19 cellular contexts compared by ENCODE assay signal in genomic region chr1:226475112-226475511, GRCh38.
"Had no signal": no experiment of that assay in that cellular context is flagged by ENCODE, and none has a peak within 500 bp of the region (broad histone marks: within the 10 kb centered on the region; RNA-seq: fewer than 3 reads in every experiment).

No MANE protein-coding gene starts in this region.

- H3K4me1 ChIP-seq: body of pancreas, gastrocnemius medialis, left lung had no signal

- H3K27me3 ChIP-seq: body of pancreas, gastrocnemius medialis, left lung had no signal

- H3K9me3 ChIP-seq: body of pancreas, gastrocnemius medialis, heart right ventricle, left lung, mucosa of descending colon had no signal

- H3K36me3 ChIP-seq: gastrocnemius medialis, heart right ventricle, left lung, WERI-Rb-1 had no signal

- H3K4me3 ChIP-seq: body of pancreas, gastrocnemius medialis, heart right ventricle, left lung, mucosa of descending colon had no signal

- H3K4me3 Mint-ChIP-seq: activated CD4-positive, alpha-beta T cell treated with anti-CD3 and anti-CD28 coated beads for 36 hours; activated naive CD4-positive, alpha-beta T cell treated with anti-CD3 and anti-CD28 coated beads, Interleukin-2, amount 50 U/mL, for 24 hours; central memory CD8-positive, alpha-beta T cell; stimulated activated naive CD8-positive, alpha-beta T cell treated with anti-CD3 and anti-CD28 coated beads, Interleukin-15, amount 100 ng/mL, for 72 hours had no signal

- H3K27me3 Mint-ChIP-seq: stimulated activated naive CD8-positive, alpha-beta T cell treated with anti-CD3 and anti-CD28 coated beads, Interleukin-15, amount 100 ng/mL, for 72 hours had no signal

- H3K9me3 Mint-ChIP-seq: activated naive CD4-positive, alpha-beta T cell treated with anti-CD3 and anti-CD28 coated beads, Interleukin-2, amount 50 U/mL, for 24 hours; central memory CD8-positive, alpha-beta T cell; naive thymus-derived CD8-positive, alpha-beta T cell; stimulated activated naive CD8-positive, alpha-beta T cell treated with anti-CD3 and anti-CD28 coated beads, Interleukin-15, amount 100 ng/mL, for 72 hours had no signal

- DNase-seq: activated CD4-positive, alpha-beta T cell treated with anti-CD3 and anti-CD28 coated beads for 36 hours; activated T-cell treated with anti-CD3 and anti-CD28 coated beads for 4 hours; amniotic stem cell; body of pancreas; cortex of kidney; effector CD8-positive, alpha-beta T cell; gastrocnemius medialis; heart right ventricle; islet precursor cell; left lung; mucosa of descending colon; naive thymus-derived CD8-positive, alpha-beta T cell; posterior cingulate gyrus; stimulated activated CD4-positive, alpha-beta T cell treated with anti-CD3 and anti-CD28 coated beads, Interleukin-15, amount 100 ng/mL, for 24 hours; stimulated activated CD4-positive, alpha-beta T cell treated with anti-CD3 and anti-CD28 coated beads, Interleukin-4, amount 100 ng/mL, for 24 hours; stimulated activated naive CD8-positive, alpha-beta T cell treated with anti-CD3 and anti-CD28 coated beads, Interleukin-15, amount 100 ng/mL, for 72 hours had no signal

- H3K36me3 Mint-ChIP-seq: naive thymus-derived CD8-positive, alpha-beta T cell had no signal

- H3K27ac Mint-ChIP-seq: activated CD4-positive, alpha-beta T cell treated with anti-CD3 and anti-CD28 coated beads for 36 hours; activated naive CD4-positive, alpha-beta T cell treated with anti-CD3 and anti-CD28 coated beads, Interleukin-2, amount 50 U/mL, for 24 hours; stimulated activated naive CD8-positive, alpha-beta T cell treated with anti-CD3 and anti-CD28 coated beads, Interleukin-15, amount 100 ng/mL, for 72 hours had no signal

- H3K27ac ChIP-seq: body of pancreas, gastrocnemius medialis, heart right ventricle, left lung, WERI-Rb-1 had no signal

- ATAC-seq: activated CD4-positive, alpha-beta T cell treated with anti-CD3 and anti-CD28 coated beads for 36 hours; body of pancreas; gastrocnemius medialis; left lung; mucosa of descending colon; stimulated activated naive CD8-positive, alpha-beta T cell treated with anti-CD3 and anti-CD28 coated beads, Interleukin-15, amount 100 ng/mL, for 72 hours had no signal
